1 cellular context compared by ENCODE assay signal in genomic region chr9:73157811-73158210, GRCh38.
TF ChIP-seq lines count a peak whose summit lies in the region.

No MANE protein-coding gene starts in this region.

TF ChIP-seq in GM23338, 12 proteins besides CTCF, POLR2A, EP300 and RAD21 (continued from another document):
- no peak for TF ChIP-seq ZNF462 (CRISPR knock-in tag; IDR thresholded peaks at IDR 0.05)
- TF ChIP-seq STAT1 (IDR thresholded peaks at IDR 0.05; ENCODE audit: unreplicated experiment): no peak
- TF ChIP-seq EZH2 (IDR thresholded peaks at IDR 0.05; ENCODE audit: low read depth, unreplicated experiment): no peak
- TF ChIP-seq ZNF114 (CRISPR knock-in tag; IDR thresholded peaks at IDR 0.05): no peak
- no peak for TF ChIP-seq NANOG (IDR thresholded peaks at IDR 0.05; ENCODE audit: borderline replicate concordance)
- no peak for TF ChIP-seq ZNF331 (CRISPR knock-in tag; IDR thresholded peaks at IDR 0.05; ENCODE audit: low read depth)
- no peak for TF ChIP-seq POLR2AphosphoS5 (IDR thresholded peaks at IDR 0.05; ENCODE audit: low read depth)
- no peak for TF ChIP-seq ETS1 (IDR thresholded peaks at IDR 0.05)
- TF ChIP-seq CREB1 (CRISPR knock-in tag; IDR thresholded peaks at IDR 0.05; ENCODE audit: low read depth): no peak
- no peak for TF ChIP-seq JUNB (IDR thresholded peaks at IDR 0.05; ENCODE audit: unreplicated experiment)
- no peak for TF ChIP-seq REST (IDR thresholded peaks at IDR 0.05; ENCODE audit: unreplicated experiment)
